17 cellular contexts compared by ENCODE assay signal in genomic region chr5:44900273-44900954, GRCh38.
DNase-seq lines count a peak whose midpoint lies in the region; ATAC-seq, FAIRE-seq and TF ChIP-seq lines count a peak whose summit lies in the region.
"Had no signal": no experiment of that assay in that cellular context is flagged by ENCODE, and none has a peak within 500 bp of the region (broad histone marks: within the 10 kb centered on the region; RNA-seq: fewer than 3 reads in every experiment).

No MANE protein-coding gene starts in this region.

- CTCF ChIA-PET in GM12878 (lab: Yijun Ruan, JAX): interaction anchor here (0.9 to 3.0 kb wide), 3 partner anchors 14 to 38 kb away, joined by 3 to 10 read pairs (median 4); no protein-coding TSS in a partner anchor

- no peak for FAIRE-seq in GM12878 (lab: Jason Lieb, UNC)
- FAIRE-seq in small intestine (lab: Jason Lieb, UNC): no peak
- FAIRE-seq: K562 had no signal

- in situ Hi-C loops in GM12878 (cut with MboI): no loop called here

- POLR2A ChIA-PET in GM12878 (lab: Charles Lee): no interaction called here

- H3K4me3 ChIP-seq in GM12878 (no peak overlapping the region), esophagus muscularis mucosa (no peak overlapping the region), small intestine (ENCODE audit: low read depth in 1 of 2, low read length in 2 of 2) (no peak overlapping the region)
- H3K4me3 ChIP-seq: K562, PC-9 had no signal

- H3K27ac ChIP-seq in GM12878 (ENCODE audit: control insufficient read depth, insufficient read depth) (peak overlapping the region; percentile 37; the same call in 1 of the 2 replicates), esophagus muscularis mucosa (replicated peaks in 1 of 4) (no peak overlapping the region), small intestine (ENCODE audit: low read depth in 1 of 2, low read length in 1 of 2) (no peak overlapping the region)
- H3K27ac ChIP-seq: PC-9 had no signal

- no peak for TF ChIP-seq RAD21 in GM12878 (IDR thresholded peaks at IDR 0.05; ENCODE audit: insufficient read depth, low read depth, low read length)

- H3K36me3 ChIP-seq in GM12878 (ENCODE audit: control insufficient read depth in 2 of 2, insufficient read depth in 2 of 2, low read length in 1 of 2): no peaks in the 10 kb centered on the region
- no peaks in the 10 kb centered on the region for H3K36me3 ChIP-seq in esophagus muscularis mucosa
- no peaks in the 10 kb centered on the region for H3K36me3 ChIP-seq in small intestine (ENCODE audit: control insufficient read depth in 2 of 2, insufficient read depth in 2 of 2, low read length in 2 of 2)

- BruUV-seq in GM12878 (replicated peaks; lab: Mats Ljungman, UMichigan): no TSS peak

- TF ChIP-seq POLR2A in GM12878 (IDR thresholded peaks at IDR 0.05; ENCODE audit: low read depth, low read length) (no peak), esophagus muscularis mucosa (IDR thresholded peaks at IDR 0.05; ENCODE audit: low read depth) (no peak)

- peaks cover 6% of the 10 kb centered on the region for H3K4me1 ChIP-seq in GM12878 (ENCODE audit: control insufficient read depth, insufficient read depth, low read length)
- H3K4me1 ChIP-seq in esophagus muscularis mucosa: no peaks in the 10 kb centered on the region
- H3K4me1 ChIP-seq in small intestine (ENCODE audit: control insufficient read depth in 2 of 2, insufficient read depth in 1 of 2, low read depth in 1 of 2, low read length in 1 of 2): no peaks in the 10 kb centered on the region

- SMC1A ChIA-PET in GM12878 (lab: Charles Lee; ENCODE audit: uncharacterized antibody, unreplicated experiment): interaction anchor here (0.7 to 2.4 kb wide), 7 partner anchors 12 to 40 kb away, joined by 3 to 8 read pairs (median 3); no protein-coding TSS in a partner anchor

- H3K27me3 ChIP-seq in GM12878 (replicated peaks in 1 of 2; ENCODE audit: control insufficient read depth in 2 of 2, insufficient read depth in 2 of 2, low read length in 1 of 2) (no peaks in the 10 kb centered on the region), esophagus muscularis mucosa (no peaks in the 10 kb centered on the region), small intestine (ENCODE audit: control insufficient read depth in 2 of 2, insufficient read depth in 2 of 2, low read length in 2 of 2) (no peaks in the 10 kb centered on the region)

- H3K9me3 ChIP-seq in GM12878 (replicated peaks; ENCODE audit: control insufficient read depth, insufficient read depth, low read length) (no peaks in the 10 kb centered on the region; the same call in 1 of the 3 replicates), esophagus muscularis mucosa (no peaks in the 10 kb centered on the region), small intestine (ENCODE audit: control insufficient read depth, low read depth) (no peaks in the 10 kb centered on the region)

- intact Hi-C loops in GM12878 (cut with micrococcal nuclease; ENCODE audit: unreplicated experiment): no loop called here
- intact Hi-C loops in esophagus muscularis mucosa (cut with DNase I): no loop called here

- TF ChIP-seq CTCF in GM12878 (IDR thresholded peaks at IDR 0.05 in 2 of 3, conservative IDR thresholded peaks at IDR 0.05 in 1 of 3; ENCODE audit: control insufficient read depth in 2 of 3, extremely low read depth in 1 of 3, insufficient read depth in 1 of 3, low read depth in 3 of 3, low read length in 3 of 3): no peak
- TF ChIP-seq CTCF in esophagus muscularis mucosa (IDR thresholded peaks at IDR 0.05): no peak

- H2AFZ ChIP-seq in GM12878 (ENCODE audit: control insufficient read depth, low read depth, low read length): peak overlapping the region; percentile 24
- H2AFZ ChIP-seq: PC-9 had no signal

- RAD21 ChIA-PET in GM12878 (lab: Charles Lee; ENCODE audit: unreplicated experiment): interaction anchor here (0.6 to 2.0 kb wide), 4 partner anchors 20 to 504 kb away, joined by 3 to 10 read pairs (median 5); no protein-coding TSS in a partner anchor

- no peaks in the 10 kb centered on the region for H4K20me1 ChIP-seq in GM12878 (ENCODE audit: control insufficient read depth, insufficient read depth)

- DNase-seq in GM12878 (ENCODE audit: low read depth, low spot score) (no peak), esophagus muscularis mucosa (ENCODE audit: extremely low spot score) (no peak), NCI-H774 (lab: John Stamatoyannopoulos, UW) (no peak), small intestine (no peak)
- DNase-seq: COR-L47, MV-4-11, NCI-H1417 treated with DMSO at 0.1 percent for 48 hours, NCI-H2029, NCI-H2171, NCI-H446 treated with DMSO at 0.1 percent for 48 hours, NCI-H748 treated with DMSO at 0.1 percent for 48 hours, PC-9 had no signal

- no peaks in the 10 kb centered on the region for H3K79me2 ChIP-seq in GM12878 (ENCODE audit: control insufficient read depth, insufficient read depth, low read length)

- ATAC-seq in GM18858 (IDR thresholded peaks at IDR 0.05; ENCODE audit: unreplicated experiment) (peak; percentile 49), GM21447 (IDR thresholded peaks at IDR 0.05; ENCODE audit: unreplicated experiment) (peak; percentile 49), HG02852 (IDR thresholded peaks at IDR 0.05; ENCODE audit: unreplicated experiment) (peak; percentile 53), GM12878 (peak; percentile 34; the same call in 2 of the 3 replicates), HG03521 (IDR thresholded peaks at IDR 0.05; ENCODE audit: unreplicated experiment) (no peak)
- ATAC-seq: K562 had no signal

- H3K4me2 ChIP-seq in GM12878 (ENCODE audit: control insufficient read depth, insufficient read depth): no peak overlapping the region
- H3K4me2 ChIP-seq: PC-9 had no signal

- TF ChIP-seq EP300 in GM12878 (IDR thresholded peaks at IDR 0.05; ENCODE audit: borderline replicate concordance in 1 of 2, control insufficient read depth in 1 of 2, low read depth in 2 of 2, low read length in 2 of 2) (no peak), esophagus muscularis mucosa (IDR thresholded peaks at IDR 0.05) (no peak)

- H3K9ac ChIP-seq in GM12878 (ENCODE audit: control insufficient read depth, insufficient read depth, low read length): no peak overlapping the region

TF ChIP-seq in GM12878, 131 proteins besides CTCF, POLR2A, EP300 and RAD21:
- peak; percentile 42; the same call in 1 of the 2 replicates for TF ChIP-seq NFIC (IDR thresholded peaks at IDR 0.05; ENCODE audit: low read depth, low read length)
- no peak for TF ChIP-seq HDGF (IDR thresholded peaks at IDR 0.05)
- TF ChIP-seq JUNB (IDR thresholded peaks at IDR 0.05): peak; percentile 78
